19 cellular contexts compared by ENCODE assay signal in the genomic region with DNA sequence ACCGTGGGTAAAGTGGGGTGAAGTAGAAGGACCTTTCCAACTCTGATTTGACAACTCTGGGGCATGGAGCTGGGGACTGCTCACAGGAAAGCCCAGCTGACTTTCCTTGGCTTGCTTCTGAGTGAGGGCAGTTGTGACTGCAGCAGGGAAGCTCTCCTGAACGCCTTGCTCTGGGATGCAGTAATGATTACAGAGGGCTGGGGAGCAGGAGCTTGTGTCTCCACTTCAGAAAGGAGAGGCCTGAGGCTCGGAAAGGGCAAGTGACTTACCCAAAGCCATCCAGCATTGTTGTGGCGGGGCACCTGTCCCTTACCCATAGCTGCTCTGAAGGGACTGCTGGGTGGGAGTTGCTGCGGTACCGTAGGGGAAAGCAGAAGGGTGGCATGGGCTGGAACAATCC. TPM values are rescaled to one million over a fixed set of nuclear protein-coding genes. Genes with fewer than 3 reads are reported as not detected.
DNase-seq lines count a peak whose midpoint lies in the region; ATAC-seq and TF ChIP-seq lines count a peak whose summit lies in the region.
"Had no signal": no experiment of that assay in that cellular context is flagged by ENCODE, and none has a peak within 500 bp of the region (broad histone marks: within the 10 kb centered on the region; RNA-seq: fewer than 3 reads in every experiment).

No MANE protein-coding gene starts in this region.

- TF ChIP-seq CTCF in left ventricle myocardium inferior (IDR thresholded peaks at IDR 0.05; ENCODE audit: borderline replicate concordance) (no peak), right atrium auricular region (IDR thresholded peaks at IDR 0.05) (no peak), gastrocnemius medialis (IDR thresholded peaks at IDR 0.05 in 4 of 5, conservative IDR thresholded peaks at IDR 0.05 in 1 of 5) (no peak), GM20000 (IDR thresholded peaks at IDR 0.05; ENCODE audit: extremely low read depth, missing control alignments) (no peak)

- ATAC-seq in right cardiac atrium (peak; percentile 1), gastrocnemius medialis (no peak), HG02852 (IDR thresholded peaks at IDR 0.05; ENCODE audit: unreplicated experiment) (no peak), HG03342 (IDR thresholded peaks at IDR 0.05; ENCODE audit: unreplicated experiment) (no peak)

- DNase-seq in left ventricle myocardium inferior (no peak), right atrium auricular region (ENCODE audit: low spot score) (no peak), right cardiac atrium (peak in 2 of 3 donors; percentile 32 to 52), gastrocnemius medialis (peak in 1 of 2 donors; percentile 11), GM20000 (ENCODE audit: low spot score) (no peak)
- DNase-seq in activated naive CD4-positive, alpha-beta T cell treated with Interleukin-2 at 50 U/mL for 16 hours = no peak
- DNase-seq: BE2C; Caco-2; CD4-positive, CD25-positive, alpha-beta regulatory T cell; H7; NCI-H1105 treated with DMSO at 0.1 percent for 48 hours; NCI-H187; NCI-H2107; NCI-H510A; NCI-H748 treated with DMSO at 0.1 percent for 48 hours; NK-92 treated with Interleukin-12 subunit alpha and Interleukin-12 subunit beta, amount 100 ng/mL, for 24 hours; SIG-M5 had no signal

- 83% methylated on average over 6 of the region's 6 CpGs for WGBS in right cardiac atrium

- H3K27ac ChIP-seq in left ventricle myocardium inferior (replicated peaks) = peak overlapping the region; percentile 98
- H3K27ac ChIP-seq in right atrium auricular region = peak overlapping the region in 1 of 2 donors; percentile 29
- no peak overlapping the region for H3K27ac ChIP-seq in right cardiac atrium (ENCODE audit: low read length)
- peak overlapping the region; percentile 2 to 27 (median 12) for H3K27ac ChIP-seq in gastrocnemius medialis

- H3K27me3 ChIP-seq in left ventricle myocardium inferior (ENCODE audit: low read depth) (no peaks in the 10 kb centered on the region), right atrium auricular region (no peaks in the 10 kb centered on the region), right cardiac atrium (ENCODE audit: control insufficient read depth, insufficient read depth) (no peaks in the 10 kb centered on the region), gastrocnemius medialis (no peaks in the 10 kb centered on the region)
- H3K27me3 ChIP-seq: BE2C had no signal

- intact Hi-C loops in left ventricle myocardium inferior (cut with micrococcal nuclease) = no loop called here
- intact Hi-C loops in right cardiac atrium (cut with DNase I) = loop anchor here in 1 of 4 donors (10.0 kb wide), 1 partner anchor 94 kb away; no protein-coding TSS in a partner anchor
- intact Hi-C loops in gastrocnemius medialis (cut with DNase I; ENCODE audit: low total_unique reads) = no loop called here

- H3K4me1 ChIP-seq in left ventricle myocardium inferior (peaks cover 96% of the 10 kb centered on the region), right atrium auricular region (peaks cover 0 to 46% of the 10 kb centered on the region in 2 donors), right cardiac atrium (ENCODE audit: control insufficient read depth, insufficient read depth, low read length) (peaks cover 8% of the 10 kb centered on the region), gastrocnemius medialis (peaks cover 8 to 9% of the 10 kb centered on the region in 2 donors)
- H3K4me1 ChIP-seq: BE2C had no signal

- in situ Hi-C loops in gastrocnemius medialis (cut with MboI; ENCODE audit: low sequenced_read_pairs in 4 of 4) = loop anchor here in 1 of 4 donors (25.0 kb wide), 1 partner anchor 97 kb away; a partner anchor contains a TSS

- H3K4me3 ChIP-seq in left ventricle myocardium inferior (no peak overlapping the region), right atrium auricular region (no peak overlapping the region), right cardiac atrium (ENCODE audit: low read length) (no peak overlapping the region), gastrocnemius medialis (no peak overlapping the region)

- TF ChIP-seq POLR2A in gastrocnemius medialis (IDR thresholded peaks at IDR 0.05) = no peak

- peaks cover 97% of the 10 kb centered on the region for H3K36me3 ChIP-seq in left ventricle myocardium inferior
- peaks cover 97% of the 10 kb centered on the region for H3K36me3 ChIP-seq in right atrium auricular region
- peaks cover 0 to 96% of the 10 kb centered on the region in 2 donors for H3K36me3 ChIP-seq in gastrocnemius medialis
- H3K36me3 ChIP-seq: BE2C had no signal

- no peaks in the 10 kb centered on the region for H3K9me3 ChIP-seq in left ventricle myocardium inferior (replicated peaks)
- H3K9me3 ChIP-seq in right atrium auricular region = no peaks in the 10 kb centered on the region
- no peaks in the 10 kb centered on the region for H3K9me3 ChIP-seq in right cardiac atrium (ENCODE audit: control insufficient read depth, low read length)
- H3K9me3 ChIP-seq in gastrocnemius medialis = no peaks in the 10 kb centered on the region
- H3K9me3 ChIP-seq: BE2C, Caco-2 had no signal

RNA-seq across cellular contexts. Expression of a gene that starts 41.2 kb away (rescaled TPM):
- total RNA-seq in left ventricle myocardium inferior (758 TPM), right atrium auricular region (1,000 to 10,000 TPM; 1,444 to 3,478 TPM), right cardiac atrium (1,000 to 10,000 TPM in 3 of 4 donors, 100 to 1,000 TPM in 1; 949 to 1,838 (median 1,489) TPM), gastrocnemius medialis (100 to 1,000 TPM; 487 to 785 (median 662) TPM)
- polyA plus RNA-seq in right cardiac atrium = 1,813 TPM

Comparison
In these comparisons a context has a peak if more than half of its experiments do, and no peak if none do; other contexts are left out.
1. DNase-seq: peak in right cardiac atrium (2 of 3); none in left ventricle myocardium inferior (single experiment), right atrium auricular region (single experiment), GM20000 (single experiment) and activated naive CD4-positive, alpha-beta T cell treated with Interleukin-2 at 50 U/mL for 16 hours (single experiment).
2. ATAC-seq: peak in right cardiac atrium (2 of 2); none in gastrocnemius medialis (0 of 2), HG02852 (single experiment) and HG03342 (single experiment).